ENCODE assay signal across 18 cellular contexts in the genomic region with DNA sequence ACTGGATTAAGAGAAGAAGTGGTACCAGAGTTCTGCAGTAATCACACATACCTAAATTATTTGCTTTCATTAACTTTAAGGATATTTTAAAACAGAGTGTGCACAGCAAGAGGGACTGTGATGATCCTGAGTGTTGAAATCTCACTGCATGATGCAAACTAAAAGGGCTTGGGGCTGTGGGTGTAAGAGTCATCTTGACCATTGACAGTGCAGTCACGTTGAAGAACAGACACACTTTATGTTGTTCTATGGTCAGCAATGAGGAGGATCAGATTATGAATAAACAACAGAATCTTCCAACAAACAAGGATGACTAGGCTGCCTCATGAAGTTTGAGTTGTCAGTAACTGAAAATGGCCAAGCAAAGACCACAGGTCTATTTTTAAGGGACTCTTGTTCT.
"Had no signal": no experiment of that assay in that cellular context is flagged by ENCODE, and none has a peak within 500 bp of the region (broad histone marks: within the 10 kb centered on the region; RNA-seq: fewer than 3 reads in every experiment).

No MANE protein-coding gene starts in this region.

- H3K27ac ChIP-seq: cardiac muscle cell, dorsolateral prefrontal cortex, epithelial cell of prostate, prostate gland, right lobe of liver, stomach, vagina had no signal

- H3K36me3 ChIP-seq: cardiac muscle cell, prostate gland, right lobe of liver, stomach, vagina had no signal

- ATAC-seq: activated CD4-positive, CD25-positive, alpha-beta regulatory T cell treated with anti-CD3 and anti-CD28 coated beads, Interleukin-2, amount 50 U/mL, for 24 hours; activated T-cell treated with anti-CD3 and anti-CD28 coated beads, Interleukin-2, amount 50 U/mL, for 4 hours; mucosa of descending colon; right lobe of liver had no signal

- H3K4me1 ChIP-seq: prostate gland, right lobe of liver had no signal

- H3K4me3 ChIP-seq: cardiac muscle cell, dorsolateral prefrontal cortex, mucosa of descending colon, prostate gland, right lobe of liver, stomach, vagina had no signal

- H3K9me3 ChIP-seq: mucosa of descending colon, prostate gland, right lobe of liver, vagina had no signal

- H3K27me3 ChIP-seq: cardiac muscle cell, right lobe of liver, stomach, vagina had no signal

- DNase-seq: activated CD4-positive, alpha-beta T cell treated with anti-CD3 and anti-CD28 coated beads, Interleukin-2, amount 10 ng/mL, durations not matched to agents 7 days and 5 days; activated CD8-positive, alpha-beta memory T cell treated with anti-CD3 and anti-CD28 coated beads, Interleukin-2, amount 50 U/mL, for 4 hours; activated naive CD4-positive, alpha-beta T cell treated with anti-CD3 and anti-CD28 coated beads, Interleukin-2, amount 10 ng/mL, durations not matched to agents 7 days and 5 days; activated T-cell treated with anti-CD3 and anti-CD28 coated beads, Interleukin-2, amount 50 U/mL, for 4 hours; dorsolateral prefrontal cortex; mucosa of descending colon; naive B cell; right lobe of liver; stimulated activated CD4-positive, alpha-beta T cell treated with anti-CD3 and anti-CD28 coated beads, Interleukin-4, amount 100 ng/mL, for 24 hours; stomach; T-helper 1 cell; T1000; trophoblast cell had no signal
